Comparison of ENCODE assay signal across 22 cellular contexts in genomic region chr1:178023181-178023618, GRCh38. TPM values are rescaled to one million over a fixed set of nuclear protein-coding genes. Genes with fewer than 3 reads are reported as not detected.
DNase-seq lines count a peak whose midpoint lies in the region; ATAC-seq and TF ChIP-seq lines count a peak whose summit lies in the region.
"Had no signal": no experiment of that assay in that cellular context is flagged by ENCODE, and none has a peak within 500 bp of the region (broad histone marks: within the 10 kb centered on the region; RNA-seq: fewer than 3 reads in every experiment).

No MANE protein-coding gene starts in this region.

- no peak for DNase-seq in adipocyte (ENCODE audit: low read depth)
- no peak for DNase-seq in mucosa of descending colon
- DNase-seq in NCI-H774 (lab: John Stamatoyannopoulos, UW) = no peak
- no peak for DNase-seq in NCI-H2171 treated with DMSO at 0.1 percent for 48 hours (lab: John Stamatoyannopoulos, UW)
- DNase-seq in central memory CD4-positive, alpha-beta T cell = no peak
- DNase-seq: activated CD4-positive, alpha-beta T cell treated with anti-CD3 and anti-CD28 coated beads, Interleukin-2, amount 10 ng/mL, durations not matched to agents 24 days and 14 days; activated CD8-positive, alpha-beta memory T cell treated with anti-CD3 and anti-CD28 coated beads, Interleukin-2, amount 50 U/mL, for 48 hours; activated gamma-delta T cell treated with Interleukin-2 at 50 U/mL for 16 hours; amygdala; CD8-positive, alpha-beta T cell; effector CD8-positive, alpha-beta T cell; EL; head of caudate nucleus; HFFc6; midbrain; NCI-H1105; NCI-H526 treated with DMSO at 0.1 percent for 48 hours; stimulated activated naive CD8-positive, alpha-beta T cell treated with anti-CD3 and anti-CD28 coated beads, Interleukin-15, amount 100 ng/mL, for 72 hours had no signal

- ATAC-seq in GM18517 (IDR thresholded peaks at IDR 0.05; ENCODE audit: unreplicated experiment) (peak; percentile 58), HG02973 (IDR thresholded peaks at IDR 0.05; ENCODE audit: unreplicated experiment) (peak; percentile 50), mucosa of descending colon (peak; percentile 69), gastroesophageal sphincter (no peak)
- ATAC-seq: CD8-positive, alpha-beta T cell; stimulated activated naive CD8-positive, alpha-beta T cell treated with anti-CD3 and anti-CD28 coated beads, Interleukin-15, amount 100 ng/mL, for 72 hours had no signal

- no peak overlapping the region for H3K27ac ChIP-seq in gastroesophageal sphincter
- H3K27ac ChIP-seq: neural progenitor cell had no signal

- H3K36me3 ChIP-seq in adipocyte (ENCODE audit: control insufficient read depth, insufficient read depth, low read length, severe bottlenecking) = peaks cover 27% of the 10 kb centered on the region
- H3K36me3 ChIP-seq in mucosa of descending colon (ENCODE audit: low read depth) = no peaks in the 10 kb centered on the region
- H3K36me3 ChIP-seq in gastroesophageal sphincter = peaks cover 0 to 76% of the 10 kb centered on the region in 2 donors
- H3K36me3 ChIP-seq: neural progenitor cell had no signal

- TF ChIP-seq POLR2A in gastroesophageal sphincter (IDR thresholded peaks at IDR 0.05) = no peak

- intact Hi-C loops in mucosa of descending colon (cut with DNase I, micrococcal nuclease) = no loop called here

- H3K9me3 ChIP-seq in adipocyte (ENCODE audit: control insufficient read depth, low read length) (no peaks in the 10 kb centered on the region), mucosa of descending colon (no peaks in the 10 kb centered on the region), gastroesophageal sphincter (no peaks in the 10 kb centered on the region)

- no peak for TF ChIP-seq EP300 in gastroesophageal sphincter (IDR thresholded peaks at IDR 0.05)

- H3K4me1 ChIP-seq in adipocyte (ENCODE audit: control insufficient read depth, insufficient read depth, low read length) = peaks cover 7% of the 10 kb centered on the region
- H3K4me1 ChIP-seq in mucosa of descending colon (ENCODE audit: low read depth) = peaks cover 11% of the 10 kb centered on the region
- H3K4me1 ChIP-seq in gastroesophageal sphincter = no peaks in the 10 kb centered on the region
- H3K4me1 ChIP-seq: neural progenitor cell had no signal

- WGBS in gastroesophageal sphincter (ENCODE audit: low coverage in 1 of 2), 2 donors = 88% methylated on average over 2 of the region's 2 CpGs; no CpG with 5 or more reads in 1 of the 2 donors

- H3K27me3 ChIP-seq in adipocyte (replicated peaks; ENCODE audit: control insufficient read depth, insufficient read depth, low read length) (no peaks in the 10 kb centered on the region), gastroesophageal sphincter (no peaks in the 10 kb centered on the region)
- H3K27me3 ChIP-seq: neural progenitor cell had no signal

- no peak for TF ChIP-seq CTCF in mucosa of descending colon (IDR thresholded peaks at IDR 0.05)
- TF ChIP-seq CTCF in gastroesophageal sphincter (IDR thresholded peaks at IDR 0.05) = no peak

- no peak overlapping the region for H3K9ac ChIP-seq in adipocyte (ENCODE audit: low read length)
- H3K9ac ChIP-seq: neural progenitor cell had no signal

- H3K4me3 ChIP-seq in adipocyte (ENCODE audit: low read length) (peak overlapping the region; percentile 29), mucosa of descending colon (no peak overlapping the region), gastroesophageal sphincter (no peak overlapping the region)
- H3K4me3 ChIP-seq: neural progenitor cell had no signal

RNA-seq across cellular contexts. Expression of gene SEC16B, which starts 53.3 kb away (rescaled TPM):
- total RNA-seq in mucosa of descending colon (1 to 10 TPM; 2.4 to 9.4 (median 4.7) TPM), gastroesophageal sphincter (1 to 10 TPM; 1.8 to 5.5 (median 3.5) TPM)
- total RNA-seq: activated CD4-positive, alpha-beta T cell treated with anti-CD3 and anti-CD28 coated beads, Interleukin-2, amount 10 ng/mL, durations not matched to agents 24 days and 14 days; CD8-positive, alpha-beta T cell had no signal
